7 cellular contexts compared by ENCODE assay signal in the genomic region with DNA sequence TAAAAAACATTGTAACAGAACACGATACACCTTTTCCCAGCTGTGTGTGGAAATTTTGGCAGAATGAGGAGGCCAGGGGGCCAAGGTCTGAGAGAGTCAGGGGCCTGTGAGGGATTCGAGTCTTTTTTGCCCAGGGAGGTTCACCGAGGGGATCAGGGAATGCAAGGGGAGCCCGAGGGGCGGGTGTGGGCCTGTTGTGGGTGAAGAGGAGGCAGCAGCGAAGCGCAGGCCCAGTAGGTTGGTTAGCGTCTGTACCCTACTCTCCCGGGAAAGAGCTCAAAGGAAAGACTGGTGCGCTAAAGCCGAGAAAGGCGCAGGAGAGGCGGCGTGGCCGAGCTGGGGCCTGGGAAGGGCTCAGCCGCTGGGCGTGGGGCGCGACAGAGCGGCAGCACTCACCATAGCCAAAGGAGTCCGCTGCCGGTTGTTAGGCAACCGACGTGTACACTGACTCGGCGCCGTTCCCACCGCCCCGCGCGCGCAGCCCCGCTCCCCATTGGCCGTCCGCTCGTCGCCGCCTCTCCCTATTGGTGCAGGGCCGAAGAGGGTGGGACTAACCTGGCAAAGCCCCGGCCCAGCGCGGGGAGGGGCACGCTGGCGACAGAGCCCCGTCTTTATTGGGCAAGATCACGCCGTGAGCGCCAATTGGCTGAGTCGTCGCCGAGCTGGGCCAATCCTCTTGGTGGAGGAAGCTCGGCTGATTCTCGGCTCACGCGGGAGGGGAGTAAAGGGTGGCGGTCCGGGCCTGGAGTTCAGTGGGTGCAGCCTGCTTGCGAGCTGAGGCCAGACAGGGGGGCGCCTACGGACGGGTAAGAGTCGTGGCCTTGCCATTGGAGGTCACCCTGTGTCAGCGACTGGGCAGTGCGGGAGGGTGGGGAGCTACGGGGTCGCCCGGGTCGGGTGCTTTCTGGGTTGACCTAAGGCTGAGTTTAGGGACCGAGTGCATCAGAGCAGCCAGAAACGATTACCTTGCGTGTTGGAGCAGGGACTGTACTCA. TPM values are rescaled to one million over a fixed set of nuclear protein-coding genes. Genes with fewer than 3 reads are reported as not detected.
DNase-seq lines count a peak whose midpoint lies in the region; ATAC-seq and TF ChIP-seq lines count a peak whose summit lies in the region.

A gene (minus strand): TSS at position 446 of the 994 bp plus-strand sequence. CDS start 47 bp downstream, at position 399.
A gene (plus strand): TSS at position 752 of the 994 bp plus-strand sequence. CDS start 15,262 bp downstream, outside the sequence.

- TF ChIP-seq POLR2A in GM18505 (IDR thresholded peaks at IDR 0.05; ENCODE audit: borderline replicate concordance, extremely low read depth, insufficient read depth, insufficient read length), result peak; percentile 66

- DNase-seq in NCI-H2029 (lab: John Stamatoyannopoulos, UW), result peak; percentile 84
- DNase-seq in T-helper 9 cell, result peak; percentile 85
- DNase-seq in astrocyte of the hippocampus (ENCODE audit: low read depth, low spot score), result peak; percentile 98
- peak; percentile 95 for DNase-seq in hepatocyte (ENCODE audit: low spot score)
- DNase-seq in renal cortical epithelial cell (ENCODE audit: low read depth), result peak; percentile 88

- H3K79me2 ChIP-seq in hepatocyte, result peaks cover 38% of the 10 kb centered on the region

- H3K9me3 ChIP-seq in hepatocyte (ENCODE audit: low read depth), result no peaks in the 10 kb centered on the region

- no peak for TF ChIP-seq CTCF in hepatocyte (IDR thresholded peaks at IDR 0.05; ENCODE audit: poor library complexity)

- peak within 1 kb of the TSS; percentile 47 for H2AFZ ChIP-seq in hepatocyte

- 39% methylated on average over 45 of the region's 71 CpGs for WGBS in hepatocyte (ENCODE audit: low lambda C conversion rate, missing lambda C conversion rate)

- no peaks in the 10 kb centered on the region for H4K20me1 ChIP-seq in hepatocyte (ENCODE audit: insufficient read depth, poor library complexity, severe bottlenecking)

- H3K27me3 ChIP-seq in hepatocyte, result no peaks in the 10 kb centered on the region

- H3K9me2 ChIP-seq in hepatocyte (replicated peaks; ENCODE audit: insufficient read depth), result no peaks in the 10 kb centered on the region

- peak within 1 kb of the TSS; percentile 39 for H3K4me3 ChIP-seq in hepatocyte

- peak within 1 kb of the TSS; percentile 78 for H3K4me2 ChIP-seq in hepatocyte

- no peaks in the 10 kb centered on the region for H3K4me1 ChIP-seq in hepatocyte (ENCODE audit: insufficient read depth)

- H3K36me3 ChIP-seq in hepatocyte (replicated peaks; ENCODE audit: insufficient read depth, low read depth), result no peaks in the 10 kb centered on the region

- peak within 1 kb of the TSS; percentile 80 for H3K27ac ChIP-seq in hepatocyte

- peak; percentile 98 for ATAC-seq in GM18505 (IDR thresholded peaks at IDR 0.05; ENCODE audit: unreplicated experiment)
- ATAC-seq in HG02973 (IDR thresholded peaks at IDR 0.05; ENCODE audit: unreplicated experiment), result peak; percentile 99

RNA-seq across cellular contexts. Expression of the first gene that starts in this region (rescaled TPM):
- total RNA-seq in hepatocyte (43.7 and 44.8 TPM in 2 replicates), renal cortical epithelial cell (47.8 and 81.1 TPM in 2 replicates)
- 45.5 and 46.0 TPM in 2 replicates for polyA plus RNA-seq in hepatocyte

RNA-seq across cellular contexts. Expression of the second gene that starts in this region (rescaled TPM):
- total RNA-seq in hepatocyte (46.2 and 56.7 TPM in 2 replicates), renal cortical epithelial cell (15.6 and 24.1 TPM in 2 replicates)
- polyA plus RNA-seq in hepatocyte, result 47.8 and 62.9 TPM in 2 replicates

Comparison
In these comparisons a context has a peak if more than half of its experiments do, and no peak if none do; other contexts are left out.
1. Peak in every context shown above with its lines: DNase-seq, ATAC-seq, H3K4me3 ChIP-seq and H3K27ac ChIP-seq.